In genomic region chr16:86209202-86209601, GRCh38 we compare ENCODE assay signal across 25 cellular contexts.
DNase-seq lines count a peak whose midpoint lies in the region; ATAC-seq and TF ChIP-seq lines count a peak whose summit lies in the region.
"Had no signal": no experiment of that assay in that cellular context is flagged by ENCODE, and none has a peak within 500 bp of the region (broad histone marks: within the 10 kb centered on the region; RNA-seq: fewer than 3 reads in every experiment).

No MANE protein-coding gene starts in this region.

- CTCF ChIA-PET in IMR-90 (lab: Yijun Ruan, JAX), result no interaction called here

- no peak overlapping the region for H2AK5ac ChIP-seq in IMR-90 (ENCODE audit: low read depth, low read length)

- H4K8ac ChIP-seq in IMR-90 (ENCODE audit: low read depth in 2 of 2, low read length in 2 of 2), result no peak overlapping the region

- H2BK15ac ChIP-seq in IMR-90 (ENCODE audit: low read depth, low read length), result no peak overlapping the region

- no peak overlapping the region for H4K5ac ChIP-seq in IMR-90 (ENCODE audit: low read depth, low read length)

- no peak overlapping the region for H3K4me3 Mint-ChIP-seq in endodermal cell
- H3K4me3 Mint-ChIP-seq: CD14-positive monocyte; CD4-positive, alpha-beta memory T cell; CD4-positive, CD25-positive, alpha-beta regulatory T cell; CD8-positive, alpha-beta memory T cell had no signal

- peak overlapping the region; percentile 10; the same call in 1 of the 2 replicates for H2BK120ac ChIP-seq in IMR-90 (ENCODE audit: low read depth, low read length)

- H3K9me3 ChIP-seq in IMR-90 (ENCODE audit: control insufficient read depth, insufficient read depth, low read length) (no peaks in the 10 kb centered on the region), endodermal cell (ENCODE audit: control insufficient read depth, low read length) (peaks cover 7% of the 10 kb centered on the region), gastrocnemius medialis (no peaks in the 10 kb centered on the region)
- H3K9me3 ChIP-seq: BE2C had no signal

- intact Hi-C loops in IMR-90 (cut with micrococcal nuclease) (no loop called here), gastrocnemius medialis (cut with DNase I; ENCODE audit: low total_unique reads) (no loop called here)

- H3K4ac ChIP-seq in IMR-90 (ENCODE audit: low read depth, low read length), result no peak overlapping the region

- H3K4me2 ChIP-seq in IMR-90 (ENCODE audit: low read depth, low read length), result no peak overlapping the region
- H3K4me2 ChIP-seq: BLaER1 had no signal

- BruUV-seq in IMR-90 (replicated peaks; lab: Mats Ljungman, UMichigan), result no TSS peak

- H3K36me3 Mint-ChIP-seq in endodermal cell (ENCODE audit: low read depth), result no peaks in the 10 kb centered on the region
- H3K36me3 Mint-ChIP-seq: CD14-positive monocyte; CD4-positive, alpha-beta memory T cell; CD4-positive, CD25-positive, alpha-beta regulatory T cell; CD8-positive, alpha-beta memory T cell had no signal

- H3K36me3 ChIP-seq in IMR-90 (ENCODE audit: control insufficient read depth, insufficient read depth, low read length) (no peaks in the 10 kb centered on the region), endodermal cell (ENCODE audit: control insufficient read depth, insufficient read depth, low read length) (no peaks in the 10 kb centered on the region), gastrocnemius medialis (no peaks in the 10 kb centered on the region)
- H3K36me3 ChIP-seq: BE2C, BLaER1 had no signal

- POLR2A ChIA-PET in IMR-90 (lab: Charles Lee; ENCODE audit: unreplicated experiment), result no interaction called here

- no peak overlapping the region for H3K56ac ChIP-seq in IMR-90 (ENCODE audit: extremely low read depth, insufficient read depth, low read length)

- ATAC-seq in IMR-90 (ENCODE audit: low read depth), result no peak
- ATAC-seq in gastrocnemius medialis, result no peak
- no peak for ATAC-seq in GM19023 (IDR thresholded peaks at IDR 0.05; ENCODE audit: unreplicated experiment)
- ATAC-seq: GM12878 had no signal

- H3K27me3 ChIP-seq in IMR-90 (ENCODE audit: control insufficient read depth, insufficient read depth, low read length) (no peaks in the 10 kb centered on the region), endodermal cell (ENCODE audit: control insufficient read depth, insufficient read depth, low read length, poor library complexity, severe bottlenecking) (no peaks in the 10 kb centered on the region), gastrocnemius medialis (no peaks in the 10 kb centered on the region)

- H3K4me3 ChIP-seq in IMR-90 (ENCODE audit: insufficient read depth, low read depth, low read length), result no peak overlapping the region
- no peak overlapping the region for H3K4me3 ChIP-seq in endodermal cell (ENCODE audit: low read length)
- H3K4me3 ChIP-seq in gastrocnemius medialis, result no peak overlapping the region
- H3K4me3 ChIP-seq: BLaER1, GM12878 had no signal

- WGBS in IMR-90 (ENCODE audit: extremely low coverage in 2 of 2, insufficient read length in 1 of 2), 2 experiments, result no CpG with 5 or more reads among the region's 2 CpGs
- WGBS in endodermal cell (ENCODE audit: insufficient coverage in 1 of 2, insufficient read length in 1 of 2), 2 experiments, result 51 to 66% methylated on average over 2 of the region's 2 CpGs

- TF ChIP-seq CTCF in IMR-90 (conservative IDR thresholded peaks at IDR 0.05; ENCODE audit: low read depth, low read length) (no peak), endodermal cell (conservative IDR thresholded peaks at IDR 0.05) (peak; percentile 44), gastrocnemius medialis (IDR thresholded peaks at IDR 0.05 in 4 of 5, conservative IDR thresholded peaks at IDR 0.05 in 1 of 5) (no peak)

- H3K9ac ChIP-seq in IMR-90 (ENCODE audit: low read depth, low read length), result no peak overlapping the region
- no peak overlapping the region for H3K9ac ChIP-seq in endodermal cell (ENCODE audit: extremely low read depth, low read length, poor library complexity, severe bottlenecking)
- H3K9ac ChIP-seq: BLaER1 had no signal

- H3K9me3 Mint-ChIP-seq in endodermal cell, result peaks cover 18% of the 10 kb centered on the region

- H3K27me3 Mint-ChIP-seq in endodermal cell (ENCODE audit: insufficient read depth), result peaks cover 2% of the 10 kb centered on the region
- H3K27me3 Mint-ChIP-seq: CD4-positive, CD25-positive, alpha-beta regulatory T cell had no signal

- no peak for TF ChIP-seq POLR2A in IMR-90 (IDR thresholded peaks at IDR 0.05; ENCODE audit: low read depth, low read length)
- TF ChIP-seq POLR2A in gastrocnemius medialis (IDR thresholded peaks at IDR 0.05), result no peak

- DNase-seq in IMR-90 (no peak), endodermal cell (peak; percentile 66), mesenteric fat pad (ENCODE audit: low spot score) (peak; percentile 37), inferior parietal cortex (ENCODE audit: extremely low spot score) (no peak), NOMO-1 treated with dmso at 0.1 percent for 144 hours (lab: John Stamatoyannopoulos, UW; ENCODE audit: unreplicated experiment) (no peak), gastrocnemius medialis (no peak)
- DNase-seq: 8988T; ACHN; BE2C; C1 segment of cervical spinal cord; CD4-positive, alpha-beta memory T cell; CD4-positive, CD25-positive, alpha-beta regulatory T cell; CD8-positive, alpha-beta memory T cell; COR-L47; DMS 273 treated with DMSO at 0.1 percent for 48 hours; DMS153; DMS53; DMS79; DND-41; EL; GDM1 had no signal

- no peak overlapping the region; the same call in 1 of the 2 replicates for H3K23ac ChIP-seq in IMR-90 (ENCODE audit: low read depth, low read length)

- no peak for TF ChIP-seq RAD21 in IMR-90 (IDR thresholded peaks at IDR 0.05; ENCODE audit: low read length)

- H3K27ac Mint-ChIP-seq in endodermal cell, result peak overlapping the region; percentile 39
- H3K27ac Mint-ChIP-seq: CD4-positive, CD25-positive, alpha-beta regulatory T cell; CD8-positive, alpha-beta memory T cell had no signal

- H3K27ac ChIP-seq in IMR-90 (ENCODE audit: insufficient read depth, low read length) (no peak overlapping the region), endodermal cell (ENCODE audit: low read depth, low read length) (no peak overlapping the region), gastrocnemius medialis (no peak overlapping the region)
- H3K27ac ChIP-seq: BLaER1 had no signal

- in situ Hi-C loops in IMR-90 (cut with MboI; ENCODE audit: low sequenced_read_pairs) (no loop called here), gastrocnemius medialis (cut with MboI; ENCODE audit: low sequenced_read_pairs in 4 of 4) (no loop called here)

- peaks cover 0 to 5% of the 10 kb centered on the region in 2 experiments; a peak in 1 of 4 replicates for H3K79me1 ChIP-seq in IMR-90 (ENCODE audit: low read depth in 1 of 2, low read length in 2 of 2)

- no peak overlapping the region for H4K91ac ChIP-seq in IMR-90 (ENCODE audit: insufficient read depth, low read depth, low read length)

- H3K4me1 Mint-ChIP-seq in endodermal cell, result peaks cover 12% of the 10 kb centered on the region
- H3K4me1 Mint-ChIP-seq: CD4-positive, CD25-positive, alpha-beta regulatory T cell had no signal

- no peak overlapping the region for H2BK5ac ChIP-seq in IMR-90 (ENCODE audit: low read depth, low read length, poor library complexity, severe bottlenecking)

- H3K9me1 ChIP-seq in IMR-90 (ENCODE audit: insufficient read depth, low read length), result peaks cover 13% of the 10 kb centered on the region; the same call in 1 of the 2 replicates

- H4K20me1 ChIP-seq in IMR-90 (ENCODE audit: insufficient read depth, low read length), result no peaks in the 10 kb centered on the region
- H4K20me1 ChIP-seq: BLaER1 had no signal

- H2AK9ac ChIP-seq in IMR-90 (replicated peaks; ENCODE audit: low read depth, low read length, poor library complexity), result no peak overlapping the region

- dilution Hi-C loops in IMR-90 (cut with HindIII; ENCODE audit: low sequenced_read_pairs, unreplicated experiment), result no loop called here

- H3K4me1 ChIP-seq in IMR-90 (ENCODE audit: control insufficient read depth, insufficient read depth, low read length) (peaks cover 9% of the 10 kb centered on the region), endodermal cell (ENCODE audit: control insufficient read depth, insufficient read depth, low read length) (no peaks in the 10 kb centered on the region), gastrocnemius medialis (no peaks in the 10 kb centered on the region)
- H3K4me1 ChIP-seq: BE2C had no signal

- no peak overlapping the region for H3K18ac ChIP-seq in IMR-90 (ENCODE audit: low read depth, low read length)

- H3K14ac ChIP-seq in IMR-90 (replicated peaks; ENCODE audit: low read depth, low read length), result no peak overlapping the region

- H2BK20ac ChIP-seq in IMR-90 (ENCODE audit: low read depth, low read length), result no peak overlapping the region; the same call in none of the 2 replicates

- H2AFZ ChIP-seq in IMR-90 (replicated peaks; ENCODE audit: low read length, poor library complexity), result no peak overlapping the region

TF ChIP-seq in IMR-90, 13 proteins besides CTCF, POLR2A, EP300 and RAD21:
- no peak for TF ChIP-seq MAFK (IDR thresholded peaks at IDR 0.05; ENCODE audit: low read depth, low read length)
- no peak for TF ChIP-seq BHLHE40 (IDR thresholded peaks at IDR 0.05; ENCODE audit: low read depth, low read length)
- TF ChIP-seq FOS (IDR thresholded peaks at IDR 0.05; ENCODE audit: low read depth, low read length), result no peak

Comparison
In these comparisons a context has a peak if more than half of its experiments do, and no peak if none do; other contexts are left out.
1. DNase-seq: peak in endodermal cell (single experiment) and mesenteric fat pad (single experiment); none in IMR-90 (single experiment), inferior parietal cortex (single experiment), NOMO-1 treated with dmso at 0.1 percent for 144 hours (single experiment) and gastrocnemius medialis (0 of 2).